ENCODE assay signal across 8 cellular contexts in the genomic region with DNA sequence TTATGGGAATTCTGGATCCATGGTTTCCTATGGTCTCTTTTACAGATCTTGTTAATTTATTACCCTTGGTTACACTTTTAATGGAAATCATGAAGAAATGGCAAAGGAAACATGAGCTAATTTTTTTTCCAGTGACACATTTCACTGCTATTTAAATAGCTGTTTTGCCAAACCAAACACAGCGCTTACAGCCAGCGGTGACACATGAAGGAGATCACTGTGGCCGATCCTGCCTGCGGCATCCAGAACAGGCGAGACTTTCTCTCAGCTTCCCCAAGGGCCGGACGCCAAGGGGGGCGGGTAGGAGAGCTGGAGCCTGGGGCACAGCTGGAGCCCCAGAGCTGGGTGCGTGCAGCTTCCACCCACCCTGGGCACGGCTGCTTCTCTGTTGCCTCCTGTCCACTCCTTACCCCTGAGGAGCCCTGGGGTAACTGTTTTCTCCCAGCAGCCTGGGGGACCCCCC.
DNase-seq lines count a peak whose midpoint lies in the region; ATAC-seq, FAIRE-seq and TF ChIP-seq lines count a peak whose summit lies in the region.

No MANE protein-coding gene starts in this region.

- ATAC-seq in HG03520 (IDR thresholded peaks at IDR 0.05; ENCODE audit: unreplicated experiment) (no peak), GM21723 (IDR thresholded peaks at IDR 0.05; ENCODE audit: unreplicated experiment) (no peak)

- H3K4me3 ChIP-seq in bronchial epithelial cell (ENCODE audit: low read depth, low read length), result no peak overlapping the region
- H3K4me3 ChIP-seq in suprapubic skin, result no peak overlapping the region

- no peak for TF ChIP-seq EP300 in suprapubic skin (IDR thresholded peaks at IDR 0.05)

- no peak for TF ChIP-seq CTCF in bronchial epithelial cell (IDR thresholded peaks at IDR 0.05; ENCODE audit: insufficient read depth, low read length, severe bottlenecking)
- no peak for TF ChIP-seq CTCF in suprapubic skin (IDR thresholded peaks at IDR 0.05)

- H3K36me3 ChIP-seq in bronchial epithelial cell (ENCODE audit: control insufficient read depth, insufficient read depth, low read length), result no peaks in the 10 kb centered on the region
- H3K36me3 ChIP-seq in suprapubic skin, result no peaks in the 10 kb centered on the region

- DNase-seq in LHCN-M2 (ENCODE audit: low read depth) (peak; percentile 96), bronchial epithelial cell (ENCODE audit: low read depth) (peak; percentile 78), left kidney (ENCODE audit: low read depth, low spot score) (peak; percentile 84), suprapubic skin (ENCODE audit: low spot score in 2 of 2) (peak; percentile 93 to 95), T-helper 2 cell (no peak), NOMO-1 treated with DMSO at 0.1 percent for 48 hours (lab: John Stamatoyannopoulos, UW; ENCODE audit: unreplicated experiment) (no peak)

- H3K4me1 ChIP-seq in suprapubic skin, result peaks cover 54% of the 10 kb centered on the region

- no peaks in the 10 kb centered on the region for H3K9me3 ChIP-seq in suprapubic skin

- H3K27me3 ChIP-seq in bronchial epithelial cell (ENCODE audit: control insufficient read depth, insufficient read depth, low read length) (peaks cover 3% of the 10 kb centered on the region), suprapubic skin (peaks cover 3% of the 10 kb centered on the region)

- H3K27ac ChIP-seq in suprapubic skin, result peak overlapping the region; percentile 70

- 15% methylated on average over 10 of the region's 10 CpGs for WGBS in suprapubic skin

- no peak for TF ChIP-seq POLR2A in suprapubic skin (IDR thresholded peaks at IDR 0.05)

- no peak for FAIRE-seq in bronchial epithelial cell (lab: Jason Lieb, UNC)

Comparison
In these comparisons a context has a peak if more than half of its experiments do, and no peak if none do; other contexts are left out.
1. DNase-seq: peak in LHCN-M2 (single experiment), bronchial epithelial cell (single experiment), left kidney (single experiment) and suprapubic skin (2 of 2); none in T-helper 2 cell (0 of 5) and NOMO-1 treated with DMSO at 0.1 percent for 48 hours (single experiment).